ENCODE assay signal across 9 cellular contexts in the genomic region with DNA sequence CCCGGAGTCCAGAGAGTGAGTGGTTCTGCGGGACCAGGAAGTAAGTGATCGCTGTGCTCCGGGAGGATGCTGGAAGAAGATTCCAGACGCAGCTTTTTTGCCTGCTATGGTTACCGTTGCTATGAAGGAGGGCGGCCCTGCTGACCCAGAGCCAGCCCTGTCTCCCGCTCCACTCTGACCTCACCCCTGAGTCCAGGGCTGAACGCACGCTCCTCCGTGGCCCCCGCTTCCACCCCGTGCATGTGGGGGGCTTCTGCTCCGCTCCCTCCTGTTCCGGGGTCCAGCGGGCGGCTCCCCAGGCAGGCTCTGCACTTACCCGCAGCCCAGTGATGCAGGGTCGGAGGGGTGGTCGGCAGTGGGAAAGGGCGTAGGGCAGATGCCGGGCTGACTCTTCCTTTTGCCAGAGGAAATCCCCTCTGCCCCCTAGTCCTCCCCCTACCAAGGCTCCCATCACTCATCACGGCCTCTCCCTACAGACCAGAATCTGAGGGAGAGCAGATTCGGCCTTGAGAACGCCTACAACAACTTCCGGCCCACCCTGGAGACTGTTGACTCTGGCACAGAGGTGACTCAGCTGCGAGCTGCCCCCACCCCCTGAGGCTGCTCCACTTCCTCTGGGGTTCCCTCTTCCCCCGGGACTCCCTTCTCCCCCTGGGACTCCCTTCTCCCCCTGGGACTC. TPM values are rescaled to one million over a fixed set of nuclear protein-coding genes. Genes with fewer than 3 reads are reported as not detected.
DNase-seq lines count a peak whose midpoint lies in the region; ATAC-seq and TF ChIP-seq lines count a peak whose summit lies in the region.
"Had no signal": no experiment of that assay in that cellular context is flagged by ENCODE, and none has a peak within 500 bp of the region (broad histone marks: within the 10 kb centered on the region; RNA-seq: fewer than 3 reads in every experiment).

No MANE protein-coding gene starts in this region.

- DNase-seq in HEK293T (ENCODE audit: extremely low spot score) (peak; percentile 20), NCI-H1436 (lab: John Stamatoyannopoulos, UW) (peak; percentile 68), dedifferentiated amniotic fluid mesenchymal stem cell (ENCODE audit: extremely low spot score) (peak; percentile 77), lower leg skin (ENCODE audit: low spot score in 2 of 2) (peak; percentile 71 to 93)
- DNase-seq in activated CD4-positive, alpha-beta T cell treated with anti-CD3 and anti-CD28 coated beads for 4 hours, result peak; percentile 54 to 73
- DNase-seq in stimulated activated CD8-positive, alpha-beta memory T cell treated with anti-CD3 and anti-CD28 coated beads, Interleukin-12 subunit alpha, Interleukin-12 subunit beta, amount 100 ng/mL, for 1 hour (ENCODE audit: low read depth), result peak; percentile 59

- POLR2A ChIA-PET in HEK293T (lab: Yijun Ruan, JAX), result no interaction called here

- WGBS in lower leg skin, 2 donors, result 2 to 3% methylated on average over 27 to 28 of the region's 28 CpGs

- TF ChIP-seq CTCF in lower leg skin (IDR thresholded peaks at IDR 0.05), result no peak

- CTCF ChIA-PET in HEK293T (lab: Yijun Ruan, JAX), result no interaction called here

- intact Hi-C loops in lower leg skin (cut with DNase I; ENCODE audit: low total_unique reads), result no loop called here

- H3K4me3 ChIP-seq in GM08714 (ENCODE audit: low read length), result peak overlapping the region; percentile 71; the same call in 1 of the 2 replicates
- peak overlapping the region; percentile 6 for H3K4me3 ChIP-seq in lower leg skin (ENCODE audit: low read depth, poor library complexity, severe bottlenecking)

- ATAC-seq in GM18870 (IDR thresholded peaks at IDR 0.05; ENCODE audit: unreplicated experiment), result no peak

- TF ChIP-seq POLR2A in lower leg skin (IDR thresholded peaks at IDR 0.05), result no peak

TF ChIP-seq in HEK293T, 16 proteins besides CTCF, POLR2A, EP300 and RAD21:
- TF ChIP-seq ARNT (IDR thresholded peaks at IDR 0.05) (no peak), L3MBTL2 (conservative IDR thresholded peaks at IDR 0.05) (no peak), NFRKB (IDR thresholded peaks at IDR 0.05) (no peak), CTBP1 (IDR thresholded peaks at IDR 0.05; ENCODE audit: borderline replicate concordance) (no peak), FOXK2 (IDR thresholded peaks at IDR 0.05) (no peak), SP1 (IDR thresholded peaks at IDR 0.05) (no peak), SUZ12 (IDR thresholded peaks at IDR 0.05) (no peak), BHLHE40 (IDR thresholded peaks at IDR 0.05; ENCODE audit: borderline replicate concordance) (no peak), HDGF (IDR thresholded peaks at IDR 0.05; ENCODE audit: borderline replicate concordance) (no peak), FOXM1 (IDR thresholded peaks at IDR 0.05; ENCODE audit: borderline replicate concordance) (no peak), ELF4 (IDR thresholded peaks at IDR 0.05) (no peak), LEF1 (IDR thresholded peaks at IDR 0.05; ENCODE audit: borderline replicate concordance) (no peak)

RNA-seq across cellular contexts. Expression of a gene that starts 2.6 kb away (rescaled TPM):
- not detected for total RNA-seq in lower leg skin
- total RNA-seq: pulmonary artery endothelial cell had no signal

RNA-seq across cellular contexts. Expression of a gene that starts 47.9 kb away (rescaled TPM):
- not detected for total RNA-seq in lower leg skin
- total RNA-seq: pulmonary artery endothelial cell had no signal

Comparison
In these comparisons a context has a peak if more than half of its experiments do, and no peak if none do; other contexts are left out.
1. DNase-seq: peak in every context shown above with its lines; median percentile 82 in lower leg skin; 77 in dedifferentiated amniotic fluid mesenchymal stem cell; 68 in NCI-H1436; 64 in activated CD4-positive, alpha-beta T cell treated with anti-CD3 and anti-CD28 coated beads for 4 hours; 59 in stimulated activated CD8-positive, alpha-beta memory T cell treated with anti-CD3 and anti-CD28 coated beads, Interleukin-12 subunit alpha, Interleukin-12 subunit beta, amount 100 ng/mL, for 1 hour; 20 in HEK293T.